8 cellular contexts compared by ENCODE assay signal in genomic region chr1:40383488-40384412, GRCh38. TPM values are rescaled to one million over a fixed set of nuclear protein-coding genes. Genes with fewer than 3 reads are reported as not detected.
DNase-seq lines count a peak whose midpoint lies in the region; ATAC-seq, FAIRE-seq and TF ChIP-seq lines count a peak whose summit lies in the region.

No MANE protein-coding gene starts in this region.

- H3K27me3 ChIP-seq in SK-N-SH (ENCODE audit: insufficient read depth) (no peaks in the 10 kb centered on the region), esophagus muscularis mucosa (no peaks in the 10 kb centered on the region), small intestine (ENCODE audit: control insufficient read depth in 2 of 2, insufficient read depth in 2 of 2, low read length in 2 of 2) (no peaks in the 10 kb centered on the region), mammary epithelial cell (ENCODE audit: insufficient read depth, low read length) (no peaks in the 10 kb centered on the region)

- TF ChIP-seq CTCF in SK-N-SH (IDR thresholded peaks at IDR 0.05): no peak
- TF ChIP-seq CTCF in esophagus muscularis mucosa (IDR thresholded peaks at IDR 0.05): no peak
- no peak for TF ChIP-seq CTCF in mammary epithelial cell (conservative IDR thresholded peaks at IDR 0.05 in 1 of 2, IDR thresholded peaks at IDR 0.05 in 1 of 2; ENCODE audit: extremely low read depth in 1 of 2, insufficient read depth in 1 of 2, low read depth in 1 of 2, low read length in 2 of 2)

- H3K79me2 ChIP-seq in SK-N-SH (ENCODE audit: insufficient read depth) (peaks cover 72% of the 10 kb centered on the region), mammary epithelial cell (ENCODE audit: insufficient read depth, low read length) (peaks cover 76% of the 10 kb centered on the region)

- H3K27ac ChIP-seq in SK-N-SH (ENCODE audit: low read depth in 2 of 2, low read length in 1 of 2): peak overlapping the region; percentile 75 to 88
- H3K27ac ChIP-seq in esophagus muscularis mucosa (replicated peaks in 1 of 4): peak overlapping the region; percentile 60 to 78 (median 69)
- peak overlapping the region; percentile 68 to 99 for H3K27ac ChIP-seq in small intestine (ENCODE audit: low read depth in 1 of 2, low read length in 1 of 2)
- H3K27ac ChIP-seq in mammary epithelial cell (ENCODE audit: insufficient read depth, low read depth, low read length): no peak overlapping the region

- no peak for FAIRE-seq in small intestine (lab: Jason Lieb, UNC)

- WGBS in SK-N-SH (ENCODE audit: low lambda C conversion rate): 57% methylated on average over 9 of the region's 9 CpGs
- 83% methylated on average over 9 of the region's 9 CpGs for WGBS in esophagus muscularis mucosa
- 55 to 63% (median 59%) methylated on average over 9 of the region's 9 CpGs for WGBS in small intestine, 3 donors
- WGBS in mammary epithelial cell (ENCODE audit: low coverage, missing lambda C conversion rate): 88% methylated on average over 9 of the region's 9 CpGs

- no peaks in the 10 kb centered on the region for H3K9me2 ChIP-seq in SK-N-SH

- DNase-seq in SK-N-SH: no peak
- DNase-seq in esophagus muscularis mucosa (ENCODE audit: extremely low spot score): no peak
- DNase-seq in small intestine: no peak
- no peak for DNase-seq in mammary epithelial cell

- in situ Hi-C loops in mammary epithelial cell (cut with MboI; ENCODE audit: low sequenced_read_pairs in 2 of 2): no loop called here

- H3K4me1 ChIP-seq in SK-N-SH (ENCODE audit: control insufficient read depth in 1 of 2, insufficient read depth in 2 of 2, low read depth in 1 of 2, low read length in 1 of 2) (peaks cover 24 to 55% of the 10 kb centered on the region in 2 experiments; a peak in 3 of 4 replicates), esophagus muscularis mucosa (peaks cover 24 to 59% (median 48%) of the 10 kb centered on the region in 4 donors), small intestine (ENCODE audit: control insufficient read depth in 2 of 2, insufficient read depth in 1 of 2, low read depth in 1 of 2, low read length in 1 of 2) (peaks cover 9 to 20% of the 10 kb centered on the region in 2 donors), mammary epithelial cell (ENCODE audit: insufficient read depth, low read length) (peaks cover 16% of the 10 kb centered on the region)

- CTCF ChIA-PET in SK-N-SH (lab: Yijun Ruan, JAX) (interaction anchor here (1.0 to 4.6 kb wide), 8 partner anchors 10 to 240 kb away, joined by 3 to 25 read pairs (median 8); partner anchors contain the start of gene SMAP2), mammary epithelial cell (lab: Charles Lee; ENCODE audit: low non-redundant PET) (interaction anchor here (0.5 to 0.7 kb wide), 2 partner anchors 14 to 241 kb away, joined by 3 read pairs; no protein-coding TSS in a partner anchor)

- H4K20me1 ChIP-seq in SK-N-SH (ENCODE audit: insufficient read depth) (no peaks in the 10 kb centered on the region), mammary epithelial cell (ENCODE audit: insufficient read depth, low read length) (no peaks in the 10 kb centered on the region)

- TF ChIP-seq EP300 in SK-N-SH (IDR thresholded peaks at IDR 0.05; ENCODE audit: borderline replicate concordance in 1 of 2, low read depth in 1 of 2, low read length in 1 of 2) (no peak), esophagus muscularis mucosa (IDR thresholded peaks at IDR 0.05) (no peak)

- intact Hi-C loops in esophagus muscularis mucosa (cut with DNase I): no loop called here
- intact Hi-C loops in mammary epithelial cell (cut with micrococcal nuclease): no loop called here

- no TSS peak for BruUV-seq in mammary epithelial cell (replicated peaks; lab: Mats Ljungman, UMichigan)

- H3K36me3 ChIP-seq in SK-N-SH (replicated peaks in 1 of 2; ENCODE audit: control insufficient read depth in 1 of 2, insufficient read depth in 2 of 2, low read length in 1 of 2) (no peaks in the 10 kb centered on the region), esophagus muscularis mucosa (no peaks in the 10 kb centered on the region), small intestine (ENCODE audit: control insufficient read depth in 2 of 2, insufficient read depth in 2 of 2, low read length in 2 of 2) (no peaks in the 10 kb centered on the region), mammary epithelial cell (ENCODE audit: insufficient read depth, low read length) (no peaks in the 10 kb centered on the region)

- ATAC-seq in GM18505 (IDR thresholded peaks at IDR 0.05; ENCODE audit: unreplicated experiment) (no peak), HG02884 (IDR thresholded peaks at IDR 0.05; ENCODE audit: unreplicated experiment) (no peak), HG03139 (IDR thresholded peaks at IDR 0.05; ENCODE audit: unreplicated experiment) (no peak), HG03097 (IDR thresholded peaks at IDR 0.05; ENCODE audit: low FRiP score, unreplicated experiment) (no peak)

- H2AFZ ChIP-seq in SK-N-SH (ENCODE audit: low read depth): peak overlapping the region; percentile 60
- no peak overlapping the region for H2AFZ ChIP-seq in mammary epithelial cell (ENCODE audit: low read depth, low read length)

- peak overlapping the region in 1 of 2 experiments; percentile 20; a peak in 1 of 4 replicates for H3K4me3 ChIP-seq in SK-N-SH (ENCODE audit: low read depth in 2 of 2, low read length in 1 of 2)
- H3K4me3 ChIP-seq in esophagus muscularis mucosa: peak overlapping the region in 1 of 4 donors; percentile 7
- peak overlapping the region in 1 of 2 donors; percentile 26 for H3K4me3 ChIP-seq in small intestine (ENCODE audit: low read depth in 1 of 2, low read length in 2 of 2)
- no peak overlapping the region for H3K4me3 ChIP-seq in mammary epithelial cell (replicated peaks in 1 of 3; ENCODE audit: insufficient read depth in 1 of 3, low read depth in 2 of 3, low read length in 3 of 3)

- peaks cover 23% of the 10 kb centered on the region for H3F3A ChIP-seq in SK-N-SH (replicated peaks; ENCODE audit: insufficient read depth)

- H3K9ac ChIP-seq in SK-N-SH: peak overlapping the region; percentile 29; the same call in 1 of the 2 replicates
- no peak overlapping the region for H3K9ac ChIP-seq in mammary epithelial cell (ENCODE audit: insufficient read depth, low read length)

- POLR2A ChIA-PET in SK-N-SH (lab: Yijun Ruan, JAX): interaction anchor here (0.9 to 1.2 kb wide), 2 partner anchors 10 to 66 kb away, joined by 3 to 7 read pairs; partner anchors contain the start of genes SMAP2 and ZFP69B

- TF ChIP-seq POLR2A in GM18505 (IDR thresholded peaks at IDR 0.05; ENCODE audit: borderline replicate concordance, extremely low read depth, insufficient read depth, insufficient read length): peak; percentile 47
- no peak for TF ChIP-seq POLR2A in esophagus muscularis mucosa (IDR thresholded peaks at IDR 0.05; ENCODE audit: low read depth)

- no peak for TF ChIP-seq RAD21 in SK-N-SH (IDR thresholded peaks at IDR 0.05; ENCODE audit: low read length)

- H3K4me2 ChIP-seq in SK-N-SH (peak overlapping the region; percentile 70), mammary epithelial cell (ENCODE audit: insufficient read depth, low read depth, low read length) (no peak overlapping the region)

- H3K9me3 ChIP-seq in SK-N-SH: no peaks in the 10 kb centered on the region
- no peaks in the 10 kb centered on the region for H3K9me3 ChIP-seq in esophagus muscularis mucosa
- no peaks in the 10 kb centered on the region for H3K9me3 ChIP-seq in small intestine (ENCODE audit: control insufficient read depth, low read depth)
- no peaks in the 10 kb centered on the region for H3K9me3 ChIP-seq in mammary epithelial cell (replicated peaks; ENCODE audit: insufficient read depth, low read length)

- dilution Hi-C loops in mammary epithelial cell (cut with HindIII; ENCODE audit: low sequenced_read_pairs): no loop called here

TF ChIP-seq in SK-N-SH, 30 proteins besides CTCF, POLR2A, EP300 and RAD21 (continues in another document):
- no peak for TF ChIP-seq SIN3A (IDR thresholded peaks at IDR 0.05; ENCODE audit: borderline replicate concordance, low read depth, low read length)
- TF ChIP-seq RXRA (IDR thresholded peaks at IDR 0.05; ENCODE audit: borderline replicate concordance, low read depth): no peak
- TF ChIP-seq USF1 (IDR thresholded peaks at IDR 0.05; ENCODE audit: borderline replicate concordance, low read depth): no peak
- no peak for TF ChIP-seq FOXJ3 (CRISPR knock-in tag; IDR thresholded peaks at IDR 0.05)
- TF ChIP-seq YY1 (IDR thresholded peaks at IDR 0.05; ENCODE audit: low read depth): no peak
- no peak for TF ChIP-seq RFX5 (IDR thresholded peaks at IDR 0.05; ENCODE audit: low read length)
- TF ChIP-seq NFIC (IDR thresholded peaks at IDR 0.05; ENCODE audit: borderline replicate concordance): no peak
- no peak for TF ChIP-seq POLR2AphosphoS5 (IDR thresholded peaks at IDR 0.05; ENCODE audit: low read depth, low read length)

RNA-seq across cellular contexts. Expression of gene SMAP2, which starts 10.2 kb away (rescaled TPM):
- 11.2 and 12.7 TPM in 2 replicates for polyA plus RNA-seq in SK-N-SH (2012; rRNA removed)
- 11.5 and 12.3 TPM in 2 replicates for polyA plus RNA-seq in SK-N-SH (2012; cell fraction: cytosol; rRNA removed)
- 13.2 and 15.8 TPM in 2 replicates for polyA plus RNA-seq in SK-N-SH (2012; cell fraction: nucleus; rRNA removed)
- 10 to 100 TPM; 20.7 to 39.3 (median 29.2) TPM for total RNA-seq in esophagus muscularis mucosa
- 10 to 100 TPM; 13.0 to 27.8 (median 27.3) TPM for polyA plus RNA-seq in small intestine
- total RNA-seq in mammary epithelial cell: 10 to 100 TPM; 17.5 to 20.5 TPM
- 17.2 TPM for polyA plus RNA-seq in mammary epithelial cell
- polyA minus RNA-seq in mammary epithelial cell: 39.2 TPM
